In the genomic region with DNA sequence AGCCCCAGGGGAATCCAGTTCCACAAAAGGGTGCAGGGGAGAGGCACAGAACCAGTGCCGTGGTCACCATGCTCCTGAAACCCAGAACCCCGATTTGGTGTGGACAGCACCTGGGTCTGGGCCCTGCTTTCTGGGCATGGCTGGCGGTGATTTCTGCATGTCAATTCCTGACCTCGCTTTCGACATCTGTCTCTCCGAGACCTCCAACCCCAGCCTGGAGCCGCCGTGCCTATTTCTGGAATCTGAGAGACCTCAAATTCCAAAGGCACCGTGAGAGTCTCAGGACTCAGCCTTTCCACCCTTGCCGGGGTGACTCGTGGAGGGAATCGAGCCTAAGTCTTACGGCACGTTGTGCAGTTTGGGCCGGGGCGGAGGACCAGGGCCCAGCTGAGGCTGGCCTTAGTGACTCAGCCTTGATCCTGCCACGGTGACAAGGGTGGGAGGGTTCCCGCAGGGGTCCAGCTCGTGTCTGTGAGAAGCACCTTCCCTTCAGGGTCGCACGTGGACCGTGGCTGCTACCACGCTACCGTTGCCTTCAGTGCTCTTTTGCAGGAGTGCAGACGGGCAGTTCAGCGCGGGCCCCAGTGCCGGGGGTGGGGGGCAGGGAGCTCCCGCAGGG, we compare ENCODE assay signal across 15 cellular contexts.
"Had no signal": no experiment of that assay in that cellular context is flagged by ENCODE, and none has a peak within 500 bp of the region (broad histone marks: within the 10 kb centered on the region; RNA-seq: fewer than 3 reads in every experiment).

No MANE protein-coding gene starts in this region.

- H3K4me1 ChIP-seq: lower lobe of right lung, pancreas, transverse colon had no signal

- H3K9me3 ChIP-seq: lower lobe of right lung, pancreas, transverse colon had no signal

- DNase-seq: activated CD4-positive, alpha-beta T cell treated with anti-CD3 and anti-CD28 coated beads for 48 hours; activated naive CD4-positive, alpha-beta T cell treated with Interleukin-2 at 50 U/mL for 16 hours; anterior cingulate cortex; brain microvascular endothelial cell; dermis blood vessel endothelial cell; effector memory CD8-positive, alpha-beta T cell; immature natural killer cell; left cardiac atrium; lower lobe of right lung; pancreas; stimulated activated CD4-positive, alpha-beta T cell treated with anti-CD3 and anti-CD28 coated beads, Interleukin-2, amount 100 ng/mL, for 48 hours; stimulated activated naive CD4-positive, alpha-beta T cell treated with Interleukin-2 at 50 U/mL for 16 hours; substantia nigra; transverse colon had no signal

- H3K27me3 ChIP-seq: brain microvascular endothelial cell, pancreas, transverse colon had no signal

- H3K4me3 ChIP-seq: lower lobe of right lung, pancreas, transverse colon had no signal

- H3K36me3 ChIP-seq: brain microvascular endothelial cell, lower lobe of right lung, pancreas, transverse colon had no signal

- H3K27ac ChIP-seq: brain microvascular endothelial cell, epithelial cell of prostate, lower lobe of right lung, pancreas, transverse colon had no signal
